1 cellular context compared by ENCODE assay signal in the genomic region with DNA sequence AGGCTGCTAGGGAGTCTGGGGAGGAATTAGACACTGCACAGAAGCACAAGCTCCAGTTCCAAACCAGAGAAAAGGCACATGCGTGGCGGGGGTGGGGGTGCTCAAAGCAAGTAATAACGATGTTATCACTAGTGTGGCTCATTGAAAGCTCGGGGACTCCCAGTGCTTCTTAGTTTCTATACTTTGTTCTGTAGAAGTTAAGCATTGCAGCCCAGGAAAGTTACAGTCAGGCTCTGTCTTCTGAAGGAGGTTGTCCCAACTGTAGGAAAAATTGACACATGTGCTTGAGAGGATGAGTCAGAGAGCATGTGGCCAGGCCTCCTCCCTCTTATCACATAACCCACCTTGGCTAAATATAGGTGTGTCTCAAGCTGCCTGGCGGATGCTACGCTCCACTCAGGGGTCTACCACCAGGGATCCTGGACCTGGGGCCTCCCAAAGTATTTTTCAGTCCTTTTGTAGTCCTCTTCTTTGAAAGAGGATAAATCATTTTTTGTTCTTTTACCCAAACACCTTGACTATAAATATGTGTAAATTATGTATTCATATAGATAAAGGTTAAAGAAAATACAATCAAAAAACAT.
TF ChIP-seq lines count a peak whose summit lies in the region.

No MANE protein-coding gene starts in this region.

TF ChIP-seq in K562, 482 proteins besides CTCF, POLR2A, EP300 and RAD21 (continued from another document and continues in another):
- TF ChIP-seq, protein P1, sequence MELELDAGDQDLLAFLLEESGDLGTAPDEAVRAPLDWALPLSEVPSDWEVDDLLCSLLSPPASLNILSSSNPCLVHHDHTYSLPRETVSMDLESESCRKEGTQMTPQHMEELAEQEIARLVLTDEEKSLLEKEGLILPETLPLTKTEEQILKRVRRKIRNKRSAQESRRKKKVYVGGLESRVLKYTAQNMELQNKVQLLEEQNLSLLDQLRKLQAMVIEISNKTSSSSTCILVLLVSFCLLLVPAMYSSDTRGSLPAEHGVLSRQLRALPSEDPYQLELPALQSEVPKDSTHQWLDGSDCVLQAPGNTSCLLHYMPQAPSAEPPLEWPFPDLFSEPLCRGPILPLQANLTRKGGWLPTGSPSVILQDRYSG (tag; conservative IDR thresholded peaks at IDR 0.05; ENCODE audit: low read depth): peak; percentile 68; the same call in 1 of the 2 replicates
- TF ChIP-seq JUN (IDR thresholded peaks at IDR 0.05; ENCODE audit: borderline replicate concordance, low read depth, low read length): peak; percentile 100
- peak; percentile 98; the same call in 1 of the 2 replicates for TF ChIP-seq JUN (CRISPR knock-in tag; IDR thresholded peaks at IDR 0.05; ENCODE audit: borderline replicate concordance)
- TF ChIP-seq, protein P2, sequence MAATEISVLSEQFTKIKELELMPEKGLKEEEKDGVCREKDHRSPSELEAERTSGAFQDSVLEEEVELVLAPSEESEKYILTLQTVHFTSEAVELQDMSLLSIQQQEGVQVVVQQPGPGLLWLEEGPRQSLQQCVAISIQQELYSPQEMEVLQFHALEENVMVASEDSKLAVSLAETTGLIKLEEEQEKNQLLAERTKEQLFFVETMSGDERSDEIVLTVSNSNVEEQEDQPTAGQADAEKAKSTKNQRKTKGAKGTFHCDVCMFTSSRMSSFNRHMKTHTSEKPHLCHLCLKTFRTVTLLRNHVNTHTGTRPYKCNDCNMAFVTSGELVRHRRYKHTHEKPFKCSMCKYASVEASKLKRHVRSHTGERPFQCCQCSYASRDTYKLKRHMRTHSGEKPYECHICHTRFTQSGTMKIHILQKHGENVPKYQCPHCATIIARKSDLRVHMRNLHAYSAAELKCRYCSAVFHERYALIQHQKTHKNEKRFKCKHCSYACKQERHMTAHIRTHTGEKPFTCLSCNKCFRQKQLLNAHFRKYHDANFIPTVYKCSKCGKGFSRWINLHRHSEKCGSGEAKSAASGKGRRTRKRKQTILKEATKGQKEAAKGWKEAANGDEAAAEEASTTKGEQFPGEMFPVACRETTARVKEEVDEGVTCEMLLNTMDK (IDR thresholded peaks at IDR 0.05; ENCODE audit: borderline replicate concordance, insufficient read depth, low read depth, low read length, poor library complexity, severe bottlenecking): peak; percentile 45
- no peak for TF ChIP-seq HSF4 (CRISPR knock-in tag; IDR thresholded peaks at IDR 0.05; ENCODE audit: borderline replicate concordance)
- no peak for TF ChIP-seq ATF1 (CRISPR knock-in tag; IDR thresholded peaks at IDR 0.05)
- TF ChIP-seq ATF1 (tag; IDR thresholded peaks at IDR 0.05): peak; percentile 82
- no peak for TF ChIP-seq ELF2 (CRISPR knock-in tag; IDR thresholded peaks at IDR 0.05)
- TF ChIP-seq NUFIP1 (IDR thresholded peaks at IDR 0.05; ENCODE audit: partially characterized antibody): no peak
- TF ChIP-seq, protein P3, sequence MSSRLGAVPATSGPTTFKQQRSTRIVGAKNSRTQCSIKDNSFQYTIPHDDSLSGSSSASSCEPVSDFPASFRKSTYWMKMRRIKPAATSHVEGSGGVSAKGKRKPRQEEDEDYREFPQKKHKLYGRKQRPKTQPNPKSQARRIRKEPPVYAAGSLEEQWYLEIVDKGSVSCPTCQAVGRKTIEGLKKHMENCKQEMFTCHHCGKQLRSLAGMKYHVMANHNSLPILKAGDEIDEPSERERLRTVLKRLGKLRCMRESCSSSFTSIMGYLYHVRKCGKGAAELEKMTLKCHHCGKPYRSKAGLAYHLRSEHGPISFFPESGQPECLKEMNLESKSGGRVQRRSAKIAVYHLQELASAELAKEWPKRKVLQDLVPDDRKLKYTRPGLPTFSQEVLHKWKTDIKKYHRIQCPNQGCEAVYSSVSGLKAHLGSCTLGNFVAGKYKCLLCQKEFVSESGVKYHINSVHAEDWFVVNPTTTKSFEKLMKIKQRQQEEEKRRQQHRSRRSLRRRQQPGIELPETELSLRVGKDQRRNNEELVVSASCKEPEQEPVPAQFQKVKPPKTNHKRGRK (tag; IDR thresholded peaks at IDR 0.05): no peak
- no peak for TF ChIP-seq ZNF143 (CRISPR knock-in tag; IDR thresholded peaks at IDR 0.05)
- no peak for TF ChIP-seq ZNF695 (CRISPR knock-in tag; IDR thresholded peaks at IDR 0.05)
- no peak for TF ChIP-seq ZNF3 (CRISPR knock-in tag; IDR thresholded peaks at IDR 0.05)
- TF ChIP-seq KDM5B (IDR thresholded peaks at IDR 0.05; ENCODE audit: insufficient replicate concordance, low read depth, low read length): peak; percentile 64
- TF ChIP-seq, protein P4, sequence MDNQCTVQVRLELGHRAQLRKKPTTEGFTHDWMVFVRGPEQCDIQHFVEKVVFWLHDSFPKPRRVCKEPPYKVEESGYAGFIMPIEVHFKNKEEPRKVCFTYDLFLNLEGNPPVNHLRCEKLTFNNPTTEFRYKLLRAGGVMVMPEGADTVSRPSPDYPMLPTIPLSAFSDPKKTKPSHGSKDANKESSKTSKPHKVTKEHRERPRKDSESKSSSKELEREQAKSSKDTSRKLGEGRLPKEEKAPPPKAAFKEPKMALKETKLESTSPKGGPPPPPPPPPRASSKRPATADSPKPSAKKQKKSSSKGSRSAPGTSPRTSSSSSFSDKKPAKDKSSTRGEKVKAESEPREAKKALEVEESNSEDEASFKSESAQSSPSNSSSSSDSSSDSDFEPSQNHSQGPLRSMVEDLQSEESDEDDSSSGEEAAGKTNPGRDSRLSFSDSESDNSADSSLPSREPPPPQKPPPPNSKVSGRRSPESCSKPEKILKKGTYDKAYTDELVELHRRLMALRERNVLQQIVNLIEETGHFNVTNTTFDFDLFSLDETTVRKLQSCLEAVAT (IDR thresholded peaks at IDR 0.05): peak; percentile 68 to 74; a peak in 3 of 4 replicates
- no peak for TF ChIP-seq PCBP2 (IDR thresholded peaks at IDR 0.05; ENCODE audit: low read depth, low read length, poor library complexity, severe bottlenecking)
- TF ChIP-seq KAT2B (IDR thresholded peaks at IDR 0.05; ENCODE audit: low read depth, low read length): no peak
- TF ChIP-seq ZNF75A (CRISPR knock-in tag; IDR thresholded peaks at IDR 0.05): no peak
- TF ChIP-seq ZNF384 (IDR thresholded peaks at IDR 0.05; ENCODE audit: low read depth, low read length): peak; percentile 34; the same call in 1 of the 2 replicates
- TF ChIP-seq ZNF57 (CRISPR knock-in tag; IDR thresholded peaks at IDR 0.05): no peak
- peak; percentile 33; the same call in 1 of the 2 replicates for TF ChIP-seq ZBTB17 (CRISPR knock-in tag; IDR thresholded peaks at IDR 0.05)
- peak; percentile 93 for TF ChIP-seq LEF1 (IDR thresholded peaks at IDR 0.05)
- TF ChIP-seq ZNF197 (CRISPR knock-in tag; IDR thresholded peaks at IDR 0.05; ENCODE audit: low read depth): 0 out of 2 replicates have a peak, but pooled peaks have one; percentile 13
- no peak for TF ChIP-seq SRSF1 (IDR thresholded peaks at IDR 0.05; ENCODE audit: low read depth, low read length)
- no peak for TF ChIP-seq YBX1 (IDR thresholded peaks at IDR 0.05)
- no peak for TF ChIP-seq U2AF2 (optimal IDR thresholded peaks at IDR 0.05; ENCODE audit: low read depth, low read length)
- TF ChIP-seq, protein P5, sequence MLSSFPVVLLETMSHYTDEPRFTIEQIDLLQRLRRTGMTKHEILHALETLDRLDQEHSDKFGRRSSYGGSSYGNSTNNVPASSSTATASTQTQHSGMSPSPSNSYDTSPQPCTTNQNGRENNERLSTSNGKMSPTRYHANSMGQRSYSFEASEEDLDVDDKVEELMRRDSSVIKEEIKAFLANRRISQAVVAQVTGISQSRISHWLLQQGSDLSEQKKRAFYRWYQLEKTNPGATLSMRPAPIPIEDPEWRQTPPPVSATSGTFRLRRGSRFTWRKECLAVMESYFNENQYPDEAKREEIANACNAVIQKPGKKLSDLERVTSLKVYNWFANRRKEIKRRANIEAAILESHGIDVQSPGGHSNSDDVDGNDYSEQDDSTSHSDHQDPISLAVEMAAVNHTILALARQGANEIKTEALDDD (IDR thresholded peaks at IDR 0.05): peak; percentile 85
- TF ChIP-seq NELFE (IDR thresholded peaks at IDR 0.05; ENCODE audit: insufficient read depth, insufficient read length): no peak
- no peak for TF ChIP-seq ELF4 (CRISPR knock-in tag; IDR thresholded peaks at IDR 0.05)
- 0 out of 2 replicates have a peak, but pooled peaks have one; percentile 16 for TF ChIP-seq ZNF41 (CRISPR knock-in tag; conservative IDR thresholded peaks at IDR 0.05)
- TF ChIP-seq, protein P6, sequence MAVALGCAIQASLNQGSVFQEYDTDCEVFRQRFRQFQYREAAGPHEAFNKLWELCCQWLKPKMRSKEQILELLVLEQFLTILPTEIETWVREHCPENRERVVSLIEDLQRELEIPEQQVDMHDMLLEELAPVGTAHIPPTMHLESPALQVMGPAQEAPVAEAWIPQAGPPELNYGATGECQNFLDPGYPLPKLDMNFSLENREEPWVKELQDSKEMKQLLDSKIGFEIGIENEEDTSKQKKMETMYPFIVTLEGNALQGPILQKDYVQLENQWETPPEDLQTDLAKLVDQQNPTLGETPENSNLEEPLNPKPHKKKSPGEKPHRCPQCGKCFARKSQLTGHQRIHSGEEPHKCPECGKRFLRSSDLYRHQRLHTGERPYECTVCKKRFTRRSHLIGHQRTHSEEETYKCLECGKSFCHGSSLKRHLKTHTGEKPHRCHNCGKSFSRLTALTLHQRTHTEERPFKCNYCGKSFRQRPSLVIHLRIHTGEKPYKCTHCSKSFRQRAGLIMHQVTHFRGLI (CRISPR knock-in tag; IDR thresholded peaks at IDR 0.05): 0 out of 2 replicates have a peak, but pooled peaks have one; percentile 20
- TF ChIP-seq, protein P7, sequence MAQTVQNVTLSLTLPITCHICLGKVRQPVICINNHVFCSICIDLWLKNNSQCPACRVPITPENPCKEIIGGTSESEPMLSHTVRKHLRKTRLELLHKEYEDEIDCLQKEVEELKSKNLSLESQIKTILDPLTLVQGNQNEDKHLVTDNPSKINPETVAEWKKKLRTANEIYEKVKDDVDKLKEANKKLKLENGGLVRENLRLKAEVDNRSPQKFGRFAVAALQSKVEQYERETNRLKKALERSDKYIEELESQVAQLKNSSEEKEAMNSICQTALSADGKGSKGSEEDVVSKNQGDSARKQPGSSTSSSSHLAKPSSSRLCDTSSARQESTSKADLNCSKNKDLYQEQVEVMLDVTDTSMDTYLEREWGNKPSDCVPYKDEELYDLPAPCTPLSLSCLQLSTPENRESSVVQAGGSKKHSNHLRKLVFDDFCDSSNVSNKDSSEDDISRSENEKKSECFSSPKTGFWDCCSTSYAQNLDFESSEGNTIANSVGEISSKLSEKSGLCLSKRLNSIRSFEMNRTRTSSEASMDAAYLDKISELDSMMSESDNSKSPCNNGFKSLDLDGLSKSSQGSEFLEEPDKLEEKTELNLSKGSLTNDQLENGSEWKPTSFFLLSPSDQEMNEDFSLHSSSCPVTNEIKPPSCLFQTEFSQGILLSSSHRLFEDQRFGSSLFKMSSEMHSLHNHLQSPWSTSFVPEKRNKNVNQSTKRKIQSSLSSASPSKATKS (CRISPR knock-in tag; IDR thresholded peaks at IDR 0.05): no peak
- no peak for TF ChIP-seq ZNF668 (CRISPR knock-in tag; IDR thresholded peaks at IDR 0.05)
- peak; percentile 71; the same call in 1 of the 2 replicates for TF ChIP-seq KLF6 (CRISPR knock-in tag; IDR thresholded peaks at IDR 0.05; ENCODE audit: borderline replicate concordance)
- TF ChIP-seq JUNB (CRISPR knock-in tag; conservative IDR thresholded peaks at IDR 0.05): peak; percentile 90
- TF ChIP-seq, protein P8, sequence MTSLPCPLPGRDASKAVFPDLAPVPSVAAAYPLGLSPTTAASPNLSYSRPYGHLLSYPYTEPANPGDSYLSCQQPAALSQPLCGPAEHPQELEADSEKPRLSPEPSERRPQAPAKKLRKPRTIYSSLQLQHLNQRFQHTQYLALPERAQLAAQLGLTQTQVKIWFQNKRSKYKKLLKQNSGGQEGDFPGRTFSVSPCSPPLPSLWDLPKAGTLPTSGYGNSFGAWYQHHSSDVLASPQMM (CRISPR knock-in tag; IDR thresholded peaks at IDR 0.05): no peak
- TF ChIP-seq MEF2D (tag; conservative IDR thresholded peaks at IDR 0.05; ENCODE audit: low read depth): peak; percentile 90
- peak; percentile 78; a peak in 3 of 4 replicates for TF ChIP-seq FOXK2 (conservative IDR thresholded peaks at IDR 0.05 in 1 of 2, IDR thresholded peaks at IDR 0.05 in 1 of 2; ENCODE audit: low read depth in 2 of 2)
- TF ChIP-seq, protein P9, sequence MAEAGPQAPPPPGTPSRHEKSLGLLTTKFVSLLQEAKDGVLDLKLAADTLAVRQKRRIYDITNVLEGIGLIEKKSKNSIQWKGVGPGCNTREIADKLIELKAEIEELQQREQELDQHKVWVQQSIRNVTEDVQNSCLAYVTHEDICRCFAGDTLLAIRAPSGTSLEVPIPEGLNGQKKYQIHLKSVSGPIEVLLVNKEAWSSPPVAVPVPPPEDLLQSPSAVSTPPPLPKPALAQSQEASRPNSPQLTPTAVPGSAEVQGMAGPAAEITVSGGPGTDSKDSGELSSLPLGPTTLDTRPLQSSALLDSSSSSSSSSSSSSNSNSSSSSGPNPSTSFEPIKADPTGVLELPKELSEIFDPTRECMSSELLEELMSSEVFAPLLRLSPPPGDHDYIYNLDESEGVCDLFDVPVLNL (CRISPR knock-in tag; IDR thresholded peaks at IDR 0.05; ENCODE audit: low read depth): no peak
- peak; percentile 77 for TF ChIP-seq ETV5 (CRISPR knock-in tag; IDR thresholded peaks at IDR 0.05; ENCODE audit: low read depth)
- TF ChIP-seq BRD9 (IDR thresholded peaks at IDR 0.05; ENCODE audit: low read depth, partially characterized antibody): peak; percentile 93
- TF ChIP-seq ZNF561 (CRISPR knock-in tag; conservative IDR thresholded peaks at IDR 0.05): no peak
- TF ChIP-seq RFX7 (CRISPR knock-in tag; IDR thresholded peaks at IDR 0.05): no peak
- peak; percentile 53; the same call in 1 of the 2 replicates for TF ChIP-seq ERF (CRISPR knock-in tag; IDR thresholded peaks at IDR 0.05)
- no peak for TF ChIP-seq TEAD2 (tag; IDR thresholded peaks at IDR 0.05)
- TF ChIP-seq BRCA1 (IDR thresholded peaks at IDR 0.05): no peak
- no peak for TF ChIP-seq BRCA1 (CRISPR knock-in tag; IDR thresholded peaks at IDR 0.05)
- no peak for TF ChIP-seq FOXJ3 (CRISPR knock-in tag; IDR thresholded peaks at IDR 0.05)
- TF ChIP-seq SIX5 (IDR thresholded peaks at IDR 0.05; ENCODE audit: borderline replicate concordance in 1 of 2, insufficient read depth in 1 of 2, low read depth in 1 of 2, low read length in 2 of 2): no peak
- TF ChIP-seq MIER1 (IDR thresholded peaks at IDR 0.05; ENCODE audit: low read depth): no peak
- no peak for TF ChIP-seq HMG20B (CRISPR knock-in tag; IDR thresholded peaks at IDR 0.05)
- TF ChIP-seq BRF1 (IDR thresholded peaks at IDR 0.05; ENCODE audit: borderline replicate concordance, extremely low read depth, insufficient read length): no peak
- TF ChIP-seq, protein P10, sequence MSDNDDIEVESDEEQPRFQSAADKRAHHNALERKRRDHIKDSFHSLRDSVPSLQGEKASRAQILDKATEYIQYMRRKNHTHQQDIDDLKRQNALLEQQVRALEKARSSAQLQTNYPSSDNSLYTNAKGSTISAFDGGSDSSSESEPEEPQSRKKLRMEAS (CRISPR knock-in tag; IDR thresholded peaks at IDR 0.05): peak; percentile 97
- no peak for TF ChIP-seq DDX20 (tag; IDR thresholded peaks at IDR 0.05; ENCODE audit: low read depth)
- no peak for TF ChIP-seq POLR3G (IDR thresholded peaks at IDR 0.05; ENCODE audit: extremely low read depth, insufficient read length, insufficient replicate concordance)
- no peak for TF ChIP-seq ZNF507 (tag; conservative IDR thresholded peaks at IDR 0.05)
- TF ChIP-seq ZNF124 (CRISPR knock-in tag; IDR thresholded peaks at IDR 0.05): no peak
- peak; percentile 88 for TF ChIP-seq SMAD4 (CRISPR knock-in tag; conservative IDR thresholded peaks at IDR 0.05)
- peak; percentile 35; the same call in 1 of the 2 replicates for TF ChIP-seq ZNF263 (CRISPR knock-in tag; IDR thresholded peaks at IDR 0.05; ENCODE audit: borderline replicate concordance)
- TF ChIP-seq ZNF175 (CRISPR knock-in tag; IDR thresholded peaks at IDR 0.05; ENCODE audit: low read depth): no peak
- peak; percentile 81 for TF ChIP-seq SUPT5H (IDR thresholded peaks at IDR 0.05)
- no peak; the same call in 1 of the 2 replicates for TF ChIP-seq ZKSCAN8 (CRISPR knock-in tag; IDR thresholded peaks at IDR 0.05)
- no peak for TF ChIP-seq ARID2 (IDR thresholded peaks at IDR 0.05)
